Comparison of ENCODE assay signal across 1 cellular context in the genomic region with DNA sequence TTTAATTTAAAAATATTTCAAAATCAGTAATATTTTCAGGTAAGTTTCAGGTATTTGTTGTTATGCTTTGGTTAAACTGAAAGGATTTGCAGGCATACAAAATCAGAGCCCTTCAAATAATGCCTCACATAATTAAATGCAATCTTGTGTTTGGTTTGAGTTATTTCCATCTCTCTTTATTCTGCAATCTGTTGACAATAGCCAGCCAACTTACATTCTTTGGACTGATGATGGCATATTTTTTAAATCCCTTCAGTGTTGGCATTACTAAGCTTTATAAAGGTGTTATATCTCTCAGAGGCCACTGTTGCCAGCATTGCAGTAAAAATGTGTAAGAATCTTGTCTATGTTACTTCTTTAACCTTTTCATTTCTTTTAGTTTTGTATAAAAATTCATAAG.
TF ChIP-seq lines count a peak whose summit lies in the region.

No MANE protein-coding gene starts in this region.

TF ChIP-seq in liver, 16 proteins besides CTCF, POLR2A, EP300 and RAD21 (continued from another document):
- TF ChIP-seq EGR1 (IDR thresholded peaks at IDR 0.05; ENCODE audit: low read depth in 2 of 2): no peak
